23 cellular contexts compared by ENCODE assay signal in genomic region chr3:127716334-127716733, GRCh38. TPM values are rescaled to one million over a fixed set of nuclear protein-coding genes. Genes with fewer than 3 reads are reported as not detected.
DNase-seq lines count a peak whose midpoint lies in the region; ATAC-seq, FAIRE-seq and TF ChIP-seq lines count a peak whose summit lies in the region.
"Had no signal": no experiment of that assay in that cellular context is flagged by ENCODE, and none has a peak within 500 bp of the region (broad histone marks: within the 10 kb centered on the region; RNA-seq: fewer than 3 reads in every experiment).

No MANE protein-coding gene starts in this region.

- H4K20me1 ChIP-seq in K562 (replicated peaks; ENCODE audit: control insufficient read depth, insufficient read depth, low read length), result no peaks in the 10 kb centered on the region

- H3K9me3 ChIP-seq in heart right ventricle, result no peaks in the 10 kb centered on the region
- no peaks in the 10 kb centered on the region for H3K9me3 ChIP-seq in K562 (replicated peaks; ENCODE audit: control insufficient read depth, insufficient read depth, low read depth, low read length)
- H3K9me3 ChIP-seq: SJCRH30 had no signal

- H3K27me3 ChIP-seq in heart right ventricle (no peaks in the 10 kb centered on the region), K562 (ENCODE audit: control insufficient read depth in 2 of 2, insufficient read depth in 2 of 2, low read length in 2 of 2) (peaks cover 23 to 83% of the 10 kb centered on the region in 2 experiments; a peak in 4 of 5 replicates)
- H3K27me3 ChIP-seq: SJCRH30 had no signal

- CTCF ChIA-PET in K562 (lab: Yijun Ruan, JAX; ENCODE audit: low intra/inter-chr PET ratio), result no interaction called here

- BruUV-seq in K562 (replicated peaks; lab: Mats Ljungman, UMichigan), result no TSS peak

- DNase-seq in heart right ventricle (no peak), Right ventricle myocardium superior (no peak), K562 (ENCODE audit: extremely low read depth in 1 of 4, low spot score in 3 of 4) (no peak), myocyte (ENCODE audit: low read depth) (peak; percentile 45), NCI-H524 (lab: John Stamatoyannopoulos, UW) (no peak), NCI-H2227 (lab: John Stamatoyannopoulos, UW; ENCODE audit: unreplicated experiment) (no peak)
- DNase-seq: CD4-positive, alpha-beta memory T cell; DMS153; GF-D8; KG1; NCI-H1417 treated with DMSO at 0.1 percent for 48 hours; NCI-H187 treated with DMSO at 0.1 percent for 48 hours; NCI-H226; NCI-H526; PC-3; SJCRH30 had no signal

- H3K4me3 ChIP-seq in heart right ventricle, result no peak overlapping the region
- no peak overlapping the region for H3K4me3 ChIP-seq in K562
- H3K4me3 ChIP-seq: SJCRH30 had no signal

- H3K9ac ChIP-seq in K562 (ENCODE audit: insufficient read depth in 1 of 2, low read depth in 2 of 2, low read length in 2 of 2), result no peak overlapping the region

- no peak overlapping the region for H2AFZ ChIP-seq in K562 (ENCODE audit: low read depth, low read length)

- ATAC-seq in heart right ventricle (no peak), Right ventricle myocardium superior (ENCODE audit: poor library complexity) (no peak), K562 (no peak), HG03097 (IDR thresholded peaks at IDR 0.05; ENCODE audit: low FRiP score, unreplicated experiment) (no peak)
- ATAC-seq: PC-3 had no signal

- H3K79me2 ChIP-seq in K562 (ENCODE audit: control insufficient read depth, insufficient read depth, low read length), result no peaks in the 10 kb centered on the region

- H3K27ac ChIP-seq in heart right ventricle (peak overlapping the region; percentile 18 to 99 (median 80)), K562 (ENCODE audit: extremely low read depth, low read depth, low read length) (no peak overlapping the region), temporal lobe (ENCODE audit: low read depth, low read length) (peak overlapping the region; percentile 63)
- H3K27ac ChIP-seq: RWPE1, SJCRH30 had no signal

- H3K4me1 ChIP-seq in heart right ventricle (peaks cover 6 to 94% (median 67%) of the 10 kb centered on the region in 9 donors), K562 (replicated peaks in 1 of 2; ENCODE audit: control insufficient read depth in 2 of 2, insufficient read depth in 2 of 2, low read length in 2 of 2) (no peaks in the 10 kb centered on the region; a peak in 1 of 5 replicates)
- H3K4me1 ChIP-seq: SJCRH30 had no signal

- in situ Hi-C loops in K562 (cut with MboI), result no loop called here

- H3K36me3 ChIP-seq in heart right ventricle (peaks cover 0 to 89% (median 16%) of the 10 kb centered on the region in 9 donors), K562 (ENCODE audit: control insufficient read depth, insufficient read depth, low read length) (no peaks in the 10 kb centered on the region)

- FAIRE-seq in K562 (lab: Jason Lieb, UNC), result no peak
- FAIRE-seq: A204.1, GM12891, GM19239, H1 had no signal

- H3K9me1 ChIP-seq in K562 (ENCODE audit: control insufficient read depth, insufficient read depth, low read length), result no peaks in the 10 kb centered on the region

- TF ChIP-seq CTCF in heart right ventricle (IDR thresholded peaks at IDR 0.05) (no peak), K562 (IDR thresholded peaks at IDR 0.05 in 2 of 3, conservative IDR thresholded peaks at IDR 0.05 in 1 of 3; ENCODE audit: insufficient read depth in 2 of 3, low read depth in 1 of 3, low read length in 3 of 3) (no peak)

- TF ChIP-seq POLR2A in K562 (conservative IDR thresholded peaks at IDR 0.05), result no peak

- intact Hi-C loops in heart right ventricle (cut with DNase I) (no loop called here), Right ventricle myocardium superior (cut with DNase I) (no loop called here), K562 (cut with micrococcal nuclease) (no loop called here)

- 76 to 96% methylated on average over 6 of the region's 6 CpGs for WGBS in heart right ventricle, 2 donors
- WGBS in K562 (ENCODE audit: insufficient coverage, low coverage, missing lambda C conversion rate), result 2% methylated on average over 6 of the region's 6 CpGs

- no peak for TF ChIP-seq EP300 in K562 (IDR thresholded peaks at IDR 0.05; ENCODE audit: low read length)

- H3K4me2 ChIP-seq in K562 (ENCODE audit: insufficient read depth, low read length), result no peak overlapping the region

- POLR2A ChIA-PET in K562 (lab: Yijun Ruan, JAX), result no interaction called here

- TF ChIP-seq RAD21 in K562 (CRISPR knock-in tag; conservative IDR thresholded peaks at IDR 0.05 in 1 of 2, IDR thresholded peaks at IDR 0.05 in 1 of 2), result no peak

TF ChIP-seq in K562, 482 proteins besides CTCF, POLR2A, EP300 and RAD21 (continues in another document):
- TF ChIP-seq SRSF7 (optimal IDR thresholded peaks at IDR 0.05; ENCODE audit: low read depth, low read length) (no peak), MAFF (IDR thresholded peaks at IDR 0.05; ENCODE audit: low read length) (no peak), SAFB (IDR thresholded peaks at IDR 0.05; ENCODE audit: borderline replicate concordance, low read depth, low read length) (no peak), KLF1 (tag; IDR thresholded peaks at IDR 0.05) (no peak), TFE3 (CRISPR knock-in tag; IDR thresholded peaks at IDR 0.05) (peak; percentile 55), NCOA2 (IDR thresholded peaks at IDR 0.05; ENCODE audit: partially characterized antibody in 2 of 2) (no peak), SAFB2 (IDR thresholded peaks at IDR 0.05; ENCODE audit: borderline replicate concordance, low read depth, low read length, severe bottlenecking) (no peak), ATF6 (CRISPR knock-in tag; IDR thresholded peaks at IDR 0.05) (no peak), NFE2L1 (tag; IDR thresholded peaks at IDR 0.05; ENCODE audit: borderline replicate concordance, low read depth) (no peak), HES1 (IDR thresholded peaks at IDR 0.05; ENCODE audit: low read depth) (no peak), RAD51 (IDR thresholded peaks at IDR 0.05; ENCODE audit: borderline replicate concordance, low read depth) (0 out of 2 replicates have a peak, but pooled peaks have one; percentile 16), KLF16 (IDR thresholded peaks at IDR 0.05) (no peak)

RNA-seq across cellular contexts. Expression of gene ABTB1, which starts 43.6 kb away (rescaled TPM):
- total RNA-seq in heart right ventricle (10 to 100 TPM; 19.6 to 47.9 (median 23.9) TPM), Right ventricle myocardium superior (33.0 TPM), K562 (2014; rRNA removed) (0.68 and 1.0 TPM in 2 replicates), K562 (2014; rRNA removed; fragmentation: Illumina TruSeq; extraction: Trizol) (0.25 and 0.26 TPM in 2 replicates), K562 (2015; rRNA removed; fragmentation: Illumina TruSeq; extraction: Trizol) (0.29 and 0.30 TPM in 2 replicates), K562 (2021) (1.6 and 1.9 TPM in 2 replicates), myocyte (3.6 and 6.0 TPM in 2 replicates), temporal lobe (8.4 TPM)
- polyA plus RNA-seq in heart right ventricle (10 to 100 TPM; 36.0 to 56.3 TPM), K562 (2011; rRNA removed) (1.2 and 1.7 TPM in 2 replicates), K562 (2014; fragmentation: Illumina TruSeq; extraction: Trizol) (0.42 and 1.1 TPM in 2 replicates), K562 (2014; fragmentation: Nextera tagmentation; extraction: Ambion mirVana) (under 1 TPM in 1 of 2 experiments, not detected in 1; 0.04 TPM), K562 (2014; rRNA removed) (1.4 and 2.3 TPM in 2 replicates)
- total RNA-seq in K562 (2011; cell fraction: chromatin; rRNA removed; ENCODE audit: low replicate concordance), result 7.7 and 16.8 TPM in 2 replicates
- total RNA-seq in K562 (2011; cell fraction: nucleolus; rRNA removed), result 13.7 and 16.5 TPM in 2 replicates
- total RNA-seq in K562 (2011; cell fraction: nucleoplasm; rRNA removed), result 6.9 and 9.3 TPM in 2 replicates
- 1.3 and 2.5 TPM in 2 replicates for polyA plus RNA-seq in K562 (2011; cell fraction: cytosol; rRNA removed)
- 14.3 and 22.2 TPM in 2 replicates for polyA plus RNA-seq in K562 (2011; cell fraction: nucleus; rRNA removed)
- polyA plus RNA-seq in K562 (2012), result 1.7 and 6.1 TPM in 2 replicates
- 0.60 and 0.95 TPM in 2 replicates for polyA minus RNA-seq in K562 (2011; rRNA and poly(A)+ RNA removed)
- polyA minus RNA-seq in K562 (2011; cell fraction: cytosol; rRNA and poly(A)+ RNA removed), result 1.0 and 2.4 TPM in 2 replicates
- polyA minus RNA-seq in K562 (2011; cell fraction: nucleus; rRNA and poly(A)+ RNA removed), result 4.1 and 5.9 TPM in 2 replicates
- 33.3 TPM for polyA plus RNA-seq in myocyte (2012)
